ENCODE assay signal across 11 cellular contexts in the genomic region with DNA sequence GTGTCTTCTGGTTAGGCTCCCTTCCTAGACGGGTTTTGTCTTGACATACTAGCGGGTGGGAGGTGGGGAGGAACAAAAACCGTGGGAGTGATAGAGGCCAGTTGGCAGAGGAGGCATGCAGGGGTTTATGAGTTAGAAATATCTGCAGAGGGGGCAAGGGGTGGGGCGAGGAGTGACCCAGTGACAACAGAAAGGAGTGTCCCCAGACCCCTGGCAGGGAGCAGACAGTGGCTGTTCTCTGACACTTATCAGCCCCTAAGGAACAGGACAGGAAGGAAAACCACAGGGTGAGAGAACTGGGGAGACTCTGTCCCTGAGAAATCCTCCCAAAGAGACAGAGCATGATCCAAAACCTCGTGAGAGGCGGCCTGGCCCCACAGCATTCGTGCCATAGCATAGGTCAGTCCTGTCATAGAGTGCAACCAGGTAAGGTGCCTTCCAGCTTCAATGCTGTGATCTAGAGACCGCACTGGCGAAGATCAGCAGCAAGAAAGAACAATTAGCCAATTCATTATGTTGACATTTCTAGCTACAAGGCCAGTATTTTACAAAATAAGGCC.
A peak's percentile ranks its signal among the peaks of the same experiment; 100 is the strongest.
DNase-seq lines count a peak whose midpoint lies in the region; ATAC-seq and TF ChIP-seq lines count a peak whose summit lies in the region.
"Had no signal": no experiment of that assay in that cellular context is flagged by ENCODE, and none has a peak within 500 bp of the region (broad histone marks: within the 10 kb centered on the region; RNA-seq: fewer than 3 reads in every experiment).

No MANE protein-coding gene starts in this region.

- no peaks in the 10 kb centered on the region for H3K27me3 ChIP-seq in lower lobe of right lung (ENCODE audit: low read depth)
- H3K27me3 ChIP-seq in spleen (replicated peaks in 1 of 7), result no peaks in the 10 kb centered on the region
- H3K27me3 ChIP-seq: SJCRH30 had no signal

- ATAC-seq in lower lobe of right lung (no peak), natural killer cell (no peak)

- no peaks in the 10 kb centered on the region for H3K4me1 ChIP-seq in HEK293 (ENCODE audit: control insufficient read depth, insufficient read depth, low read length)
- peaks cover 42% of the 10 kb centered on the region for H3K4me1 ChIP-seq in lower lobe of right lung
- peaks cover 0 to 20% (median 5%) of the 10 kb centered on the region in 6 donors for H3K4me1 ChIP-seq in spleen

- H3K4me3 ChIP-seq in HEK293 (ENCODE audit: low read depth, low read length) (no peak overlapping the region), lower lobe of right lung (no peak overlapping the region), spleen (no peak overlapping the region)
- H3K4me3 ChIP-seq: SJCRH30 had no signal

- H3K27me3 Mint-ChIP-seq in type B pancreatic cell, result no peaks in the 10 kb centered on the region
- no peaks in the 10 kb centered on the region for H3K27me3 Mint-ChIP-seq in natural killer cell (ENCODE audit: low read depth in 2 of 2)

- H3K36me3 Mint-ChIP-seq in type B pancreatic cell, result no peaks in the 10 kb centered on the region
- no peaks in the 10 kb centered on the region for H3K36me3 Mint-ChIP-seq in natural killer cell

- no peak for TF ChIP-seq POLR2A in spleen (IDR thresholded peaks at IDR 0.05)

- intact Hi-C loops in lower lobe of right lung (cut with DNase I) (no loop called here), spleen (cut with DNase I; ENCODE audit: low total_unique reads) (no loop called here), natural killer cell (cut with micrococcal nuclease) (no loop called here)

- H3K9me3 Mint-ChIP-seq in type B pancreatic cell (no peaks in the 10 kb centered on the region), natural killer cell (no peaks in the 10 kb centered on the region)

- POLR2A ChIA-PET in HEK293 (lab: Yijun Ruan, JAX), result no interaction called here

- H3K27ac Mint-ChIP-seq in type B pancreatic cell, result no peak overlapping the region
- no peak overlapping the region for H3K27ac Mint-ChIP-seq in natural killer cell

- DNase-seq in caudate nucleus (lab: John Stamatoyannopoulos, UW) (peak in 1 of 61 donors; percentile 51), lower lobe of right lung (no peak), spleen (no peak), SK-N-DZ (ENCODE audit: low spot score) (no peak), type B pancreatic cell (ENCODE audit: extremely low spot score, unreplicated experiment) (no peak), nucleus accumbens (lab: John Stamatoyannopoulos, UW) (no peak), natural killer cell (no peak)
- DNase-seq: NCI-H1417 treated with DMSO at 0.1 percent for 48 hours, SJCRH30, WERI-Rb-1 had no signal

- TF ChIP-seq CTCF in HEK293 (tag by site-specific recombination; IDR thresholded peaks at IDR 0.05) (no peak), lower lobe of right lung (IDR thresholded peaks at IDR 0.05) (no peak), spleen (IDR thresholded peaks at IDR 0.05 in 8 of 11, conservative IDR thresholded peaks at IDR 0.05 in 3 of 11) (no peak), type B pancreatic cell (conservative IDR thresholded peaks at IDR 0.05) (no peak), natural killer cell (IDR thresholded peaks at IDR 0.05) (no peak)

- no peak overlapping the region for H3K4me3 Mint-ChIP-seq in type B pancreatic cell
- H3K4me3 Mint-ChIP-seq in natural killer cell, result no peak overlapping the region

- peaks cover 20% of the 10 kb centered on the region for H3K4me1 Mint-ChIP-seq in type B pancreatic cell (ENCODE audit: unreplicated experiment)
- peaks cover 0 to 6% of the 10 kb centered on the region in 2 donors for H3K4me1 Mint-ChIP-seq in natural killer cell

- H3K27ac ChIP-seq in HEK293 (ENCODE audit: extremely low read depth, low read depth, low read length), result no peak overlapping the region
- H3K27ac ChIP-seq in caudate nucleus (ENCODE audit: low read depth, low read length), result peak overlapping the region; percentile 72
- peak overlapping the region; percentile 55 for H3K27ac ChIP-seq in lower lobe of right lung
- H3K27ac ChIP-seq in spleen, result peak overlapping the region in 7 of 8 donors; percentile 40 to 69 (median 57)
- H3K27ac ChIP-seq: SJCRH30, WERI-Rb-1 had no signal

- no peaks in the 10 kb centered on the region for H3K9me3 ChIP-seq in HEK293 (ENCODE audit: control insufficient read depth, insufficient read depth, low read depth, low read length)
- no peaks in the 10 kb centered on the region for H3K9me3 ChIP-seq in lower lobe of right lung
- H3K9me3 ChIP-seq in spleen, result no peaks in the 10 kb centered on the region
- H3K9me3 ChIP-seq: SJCRH30 had no signal

- 58 to 71% (median 66%) methylated on average over 9 of the region's 9 CpGs for WGBS in spleen, 5 donors

- CTCF ChIA-PET in HEK293 (lab: Yijun Ruan, JAX), result interaction anchor here (0.6 to 0.7 kb wide), 2 partner anchors 167 to 171 kb away, joined by 3 read pairs; no protein-coding TSS in a partner anchor

- H3K36me3 ChIP-seq in HEK293 (ENCODE audit: control insufficient read depth in 2 of 2, insufficient read depth in 1 of 2, low read length in 2 of 2) (no peaks in the 10 kb centered on the region), lower lobe of right lung (no peaks in the 10 kb centered on the region), spleen (no peaks in the 10 kb centered on the region)
- H3K36me3 ChIP-seq: SJCRH30, WERI-Rb-1 had no signal

TF ChIP-seq in HEK293, 187 proteins besides CTCF, POLR2A, EP300 and RAD21:
- TF ChIP-seq ZFHX2 (tag by site-specific recombination; conservative IDR thresholded peaks at IDR 0.05) (peak; percentile 48; the same call in 1 of the 2 replicates), ZNF624 (tag by site-specific recombination; IDR thresholded peaks at IDR 0.05) (no peak), EGR2 (tag by site-specific recombination; IDR thresholded peaks at IDR 0.05; ENCODE audit: low read depth) (peak; percentile 42; the same call in 1 of the 2 replicates)
TF ChIP-seq in HEK293: peak in this region for 2.
